8 cellular contexts compared by ENCODE assay signal in genomic region chr3:48039487-48040190, GRCh38. TPM values are rescaled to one million over a fixed set of nuclear protein-coding genes. Genes with fewer than 3 reads are reported as not detected.
DNase-seq lines count a peak whose midpoint lies in the region; ATAC-seq and TF ChIP-seq lines count a peak whose summit lies in the region.

No MANE protein-coding gene starts in this region.

- H3F3A ChIP-seq in Loucy (ENCODE audit: low read depth) = no peaks in the 10 kb centered on the region

- no peaks in the 10 kb centered on the region for H3K27me3 Mint-ChIP-seq in endothelial cell (ENCODE audit: unreplicated experiment)
- H3K27me3 Mint-ChIP-seq in activated T-cell treated with anti-CD3 and anti-CD28 coated beads, Interleukin-2, amount 50 U/mL, for 24 hours = no peaks in the 10 kb centered on the region
- H3K27me3 Mint-ChIP-seq in stimulated activated naive CD8-positive, alpha-beta T cell treated with anti-CD3 and anti-CD28 coated beads, Interleukin-15, amount 100 ng/mL, for 72 hours = no peaks in the 10 kb centered on the region

- peaks cover 44% of the 10 kb centered on the region; the same call in 1 of the 2 replicates for H3K79me2 ChIP-seq in Loucy (ENCODE audit: insufficient read depth, low read length)

- no peak overlapping the region for H3K4me3 Mint-ChIP-seq in endothelial cell (ENCODE audit: unreplicated experiment)
- no peak overlapping the region for H3K4me3 Mint-ChIP-seq in activated T-cell treated with anti-CD3 and anti-CD28 coated beads, Interleukin-2, amount 50 U/mL, for 24 hours
- no peak overlapping the region for H3K4me3 Mint-ChIP-seq in stimulated activated naive CD8-positive, alpha-beta T cell treated with anti-CD3 and anti-CD28 coated beads, Interleukin-15, amount 100 ng/mL, for 72 hours

- H3K27ac Mint-ChIP-seq in endothelial cell (ENCODE audit: unreplicated experiment) = peak overlapping the region; percentile 67
- H3K27ac Mint-ChIP-seq in activated T-cell treated with anti-CD3 and anti-CD28 coated beads, Interleukin-2, amount 50 U/mL, for 24 hours = no peak overlapping the region
- no peak overlapping the region for H3K27ac Mint-ChIP-seq in stimulated activated naive CD8-positive, alpha-beta T cell treated with anti-CD3 and anti-CD28 coated beads, Interleukin-15, amount 100 ng/mL, for 72 hours

- H3K4me1 Mint-ChIP-seq in endothelial cell (ENCODE audit: unreplicated experiment) = peaks cover 5% of the 10 kb centered on the region
- peaks cover 23% of the 10 kb centered on the region for H3K4me1 Mint-ChIP-seq in activated T-cell treated with anti-CD3 and anti-CD28 coated beads, Interleukin-2, amount 50 U/mL, for 24 hours (ENCODE audit: low read depth)
- H3K4me1 Mint-ChIP-seq in stimulated activated naive CD8-positive, alpha-beta T cell treated with anti-CD3 and anti-CD28 coated beads, Interleukin-15, amount 100 ng/mL, for 72 hours = peaks cover 27% of the 10 kb centered on the region

- no peaks in the 10 kb centered on the region for H3K27me3 ChIP-seq in Loucy (ENCODE audit: insufficient read depth, low read length, poor library complexity, severe bottlenecking)
- no peaks in the 10 kb centered on the region for H3K27me3 ChIP-seq in muscle layer of duodenum (ENCODE audit: low read depth, low read length)

- H3K4me2 ChIP-seq in Loucy (ENCODE audit: low read depth, low read length, poor library complexity, severe bottlenecking) = peak overlapping the region; percentile 77

- H3K4me3 ChIP-seq in AG10803 (ENCODE audit: low read length) = no peak overlapping the region
- H3K4me3 ChIP-seq in Loucy (ENCODE audit: low read length, poor library complexity, severe bottlenecking) = peak overlapping the region; percentile 53
- H3K4me3 ChIP-seq in muscle layer of duodenum (ENCODE audit: low read depth in 1 of 2, low read length in 2 of 2) = no peak overlapping the region

- H3K4me1 ChIP-seq in Loucy (ENCODE audit: insufficient read depth, low read length, poor library complexity, severe bottlenecking) (peaks cover 30% of the 10 kb centered on the region), muscle layer of duodenum (ENCODE audit: control insufficient read depth in 1 of 2, insufficient read depth in 2 of 2, low read length in 2 of 2) (peaks cover 8 to 29% of the 10 kb centered on the region in 2 donors)

- H3K9ac ChIP-seq in Loucy (ENCODE audit: low read depth, low read length, poor library complexity, severe bottlenecking) = peak overlapping the region; percentile 40

- H3K9me2 ChIP-seq in Loucy (replicated peaks; ENCODE audit: low read depth, low read length) = no peaks in the 10 kb centered on the region

- peak; percentile 88 for DNase-seq in AG10803 (ENCODE audit: low read depth)
- no peak for DNase-seq in endothelial cell (ENCODE audit: low spot score)
- DNase-seq in NCI-H1092 (lab: John Stamatoyannopoulos, UW) = no peak
- no peak for DNase-seq in activated T-cell treated with anti-CD3 and anti-CD28 coated beads, Interleukin-2, amount 50 U/mL, for 24 hours
- no peak for DNase-seq in stimulated activated naive CD8-positive, alpha-beta T cell treated with anti-CD3 and anti-CD28 coated beads, Interleukin-15, amount 100 ng/mL, for 72 hours
- DNase-seq in stimulated activated CD8-positive, alpha-beta memory T cell treated with anti-CD3 and anti-CD28 coated beads, Interleukin-4, amount 100 ng/mL, for 48 hours = no peak

- H3K36me3 Mint-ChIP-seq in endothelial cell (ENCODE audit: low read depth, unreplicated experiment) = no peaks in the 10 kb centered on the region
- peaks cover 3% of the 10 kb centered on the region for H3K36me3 Mint-ChIP-seq in activated T-cell treated with anti-CD3 and anti-CD28 coated beads, Interleukin-2, amount 50 U/mL, for 24 hours (ENCODE audit: low read depth)

- H3K9me3 Mint-ChIP-seq in endothelial cell (ENCODE audit: unreplicated experiment) = no peaks in the 10 kb centered on the region
- no peaks in the 10 kb centered on the region for H3K9me3 Mint-ChIP-seq in activated T-cell treated with anti-CD3 and anti-CD28 coated beads, Interleukin-2, amount 50 U/mL, for 24 hours
- H3K9me3 Mint-ChIP-seq in stimulated activated naive CD8-positive, alpha-beta T cell treated with anti-CD3 and anti-CD28 coated beads, Interleukin-15, amount 100 ng/mL, for 72 hours = no peaks in the 10 kb centered on the region

- H3K9me3 ChIP-seq in Loucy (ENCODE audit: insufficient read depth, low read depth, low read length) (no peaks in the 10 kb centered on the region), muscle layer of duodenum (ENCODE audit: control insufficient read depth in 1 of 2, low read length in 2 of 2) (no peaks in the 10 kb centered on the region)

- H4K20me1 ChIP-seq in Loucy (ENCODE audit: insufficient read depth, low read length, poor library complexity, severe bottlenecking) = no peaks in the 10 kb centered on the region

- H2AFZ ChIP-seq in Loucy (ENCODE audit: low read length) = no peak overlapping the region

- H3K27ac ChIP-seq in muscle layer of duodenum (ENCODE audit: low read length) = peak overlapping the region; percentile 77

- H3K36me3 ChIP-seq in Loucy (ENCODE audit: insufficient read depth, low read length) = no peaks in the 10 kb centered on the region
- no peaks in the 10 kb centered on the region for H3K36me3 ChIP-seq in muscle layer of duodenum (ENCODE audit: control insufficient read depth in 1 of 2, insufficient read depth in 2 of 2, low read length in 2 of 2)

- no peak for ATAC-seq in stimulated activated naive CD8-positive, alpha-beta T cell treated with anti-CD3 and anti-CD28 coated beads, Interleukin-15, amount 100 ng/mL, for 72 hours

- no peak for TF ChIP-seq CTCF in AG10803 (conservative IDR thresholded peaks at IDR 0.05; ENCODE audit: low read length)
- TF ChIP-seq CTCF in Loucy (conservative IDR thresholded peaks at IDR 0.05; ENCODE audit: low read length) = no peak
- TF ChIP-seq CTCF in endothelial cell (IDR thresholded peaks at IDR 0.05; ENCODE audit: unreplicated experiment) = no peak

RNA-seq across cellular contexts. Expression of gene MAP4, which starts 23.4 kb away (rescaled TPM):
- 155 TPM for total RNA-seq in endothelial cell (ENCODE audit: unreplicated experiment)
